ENCODE assay signal across 1 cellular context in genomic region chr14:50917449-50917848, GRCh38.
TF ChIP-seq lines count a peak whose summit lies in the region.

No MANE protein-coding gene starts in this region.

TF ChIP-seq in HepG2, 621 proteins besides CTCF, POLR2A, EP300 and RAD21:
- TF ChIP-seq ADNP (CRISPR knock-in tag; IDR thresholded peaks at IDR 0.05) (no peak), SMYD3 (CRISPR knock-in tag; IDR thresholded peaks at IDR 0.05) (no peak), ZNF577 (CRISPR knock-in tag; IDR thresholded peaks at IDR 0.05; ENCODE audit: borderline replicate concordance, low read depth) (no peak), ARNTL (CRISPR knock-in tag; IDR thresholded peaks at IDR 0.05) (no peak), TARDBP (CRISPR knock-in tag; IDR thresholded peaks at IDR 0.05) (no peak), ZNF17 (CRISPR knock-in tag; IDR thresholded peaks at IDR 0.05) (no peak), MEIS2 (CRISPR knock-in tag; IDR thresholded peaks at IDR 0.05) (no peak), ZNF468 (CRISPR knock-in tag; IDR thresholded peaks at IDR 0.05) (no peak), THAP7 (CRISPR knock-in tag; IDR thresholded peaks at IDR 0.05) (no peak), SNAPC2 (CRISPR knock-in tag; IDR thresholded peaks at IDR 0.05) (no peak), FOXJ3 (CRISPR knock-in tag; IDR thresholded peaks at IDR 0.05; ENCODE audit: borderline replicate concordance) (no peak)
- TF ChIP-seq, protein P1, sequence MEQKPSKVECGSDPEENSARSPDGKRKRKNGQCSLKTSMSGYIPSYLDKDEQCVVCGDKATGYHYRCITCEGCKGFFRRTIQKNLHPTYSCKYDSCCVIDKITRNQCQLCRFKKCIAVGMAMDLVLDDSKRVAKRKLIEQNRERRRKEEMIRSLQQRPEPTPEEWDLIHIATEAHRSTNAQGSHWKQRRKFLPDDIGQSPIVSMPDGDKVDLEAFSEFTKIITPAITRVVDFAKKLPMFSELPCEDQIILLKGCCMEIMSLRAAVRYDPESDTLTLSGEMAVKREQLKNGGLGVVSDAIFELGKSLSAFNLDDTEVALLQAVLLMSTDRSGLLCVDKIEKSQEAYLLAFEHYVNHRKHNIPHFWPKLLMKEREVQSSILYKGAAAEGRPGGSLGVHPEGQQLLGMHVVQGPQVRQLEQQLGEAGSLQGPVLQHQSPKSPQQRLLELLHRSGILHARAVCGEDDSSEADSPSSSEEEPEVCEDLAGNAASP (CRISPR knock-in tag; IDR thresholded peaks at IDR 0.05; ENCODE audit: borderline replicate concordance) = no peak
- TF ChIP-seq, protein P2, sequence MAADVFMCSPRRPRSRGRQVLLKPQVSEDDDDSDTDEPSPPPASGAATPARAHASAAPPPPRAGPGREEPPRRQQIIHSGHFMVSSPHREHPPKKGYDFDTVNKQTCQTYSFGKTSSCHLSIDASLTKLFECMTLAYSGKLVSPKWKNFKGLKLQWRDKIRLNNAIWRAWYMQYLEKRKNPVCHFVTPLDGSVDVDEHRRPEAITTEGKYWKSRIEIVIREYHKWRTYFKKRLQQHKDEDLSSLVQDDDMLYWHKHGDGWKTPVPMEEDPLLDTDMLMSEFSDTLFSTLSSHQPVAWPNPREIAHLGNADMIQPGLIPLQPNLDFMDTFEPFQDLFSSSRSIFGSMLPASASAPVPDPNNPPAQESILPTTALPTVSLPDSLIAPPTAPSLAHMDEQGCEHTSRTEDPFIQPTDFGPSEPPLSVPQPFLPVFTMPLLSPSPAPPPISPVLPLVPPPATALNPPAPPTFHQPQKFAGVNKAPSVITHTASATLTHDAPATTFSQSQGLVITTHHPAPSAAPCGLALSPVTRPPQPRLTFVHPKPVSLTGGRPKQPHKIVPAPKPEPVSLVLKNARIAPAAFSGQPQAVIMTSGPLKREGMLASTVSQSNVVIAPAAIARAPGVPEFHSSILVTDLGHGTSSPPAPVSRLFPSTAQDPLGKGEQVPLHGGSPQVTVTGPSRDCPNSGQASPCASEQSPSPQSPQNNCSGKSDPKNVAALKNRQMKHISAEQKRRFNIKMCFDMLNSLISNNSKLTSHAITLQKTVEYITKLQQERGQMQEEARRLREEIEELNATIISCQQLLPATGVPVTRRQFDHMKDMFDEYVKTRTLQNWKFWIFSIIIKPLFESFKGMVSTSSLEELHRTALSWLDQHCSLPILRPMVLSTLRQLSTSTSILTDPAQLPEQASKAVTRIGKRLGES (CRISPR knock-in tag; IDR thresholded peaks at IDR 0.05; ENCODE audit: borderline replicate concordance) = no peak
